In the genomic region with DNA sequence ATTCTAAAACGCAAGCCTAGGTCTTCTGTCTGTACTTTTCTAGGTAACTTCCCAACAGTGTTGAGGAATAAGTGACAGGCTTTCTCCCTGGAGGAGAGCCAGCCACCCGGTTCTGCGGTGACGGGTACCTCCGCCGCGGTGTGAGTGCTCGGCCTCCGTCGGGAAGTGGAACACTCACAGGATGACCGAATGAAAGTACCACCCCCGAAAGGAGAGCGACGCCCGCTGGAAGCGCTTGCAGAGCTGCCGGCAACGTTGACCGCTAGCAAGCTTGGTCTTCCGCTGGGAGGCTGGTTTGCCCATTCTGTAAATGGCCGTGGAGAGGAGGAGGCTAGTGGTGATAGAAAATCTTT, we compare ENCODE assay signal across 8 cellular contexts.
DNase-seq lines count a peak whose midpoint lies in the region; ATAC-seq and TF ChIP-seq lines count a peak whose summit lies in the region.

No MANE protein-coding gene starts in this region.

- no peaks in the 10 kb centered on the region for H3K36me3 ChIP-seq in GM06990 (ENCODE audit: control insufficient read depth, insufficient read depth, low read length)

- in situ Hi-C loops in T47D (cut with HindIII; ENCODE audit: low pct_unique_long_range_greater_than_20kb, low sequenced_read_pairs) = no loop called here

- peak overlapping the region; percentile 75 for H3K4me3 ChIP-seq in GM06990 (replicated peaks; ENCODE audit: low read depth, low read length)

- peak; percentile 31 for ATAC-seq in HG02588 (IDR thresholded peaks at IDR 0.05; ENCODE audit: unreplicated experiment)
- ATAC-seq in HG03039 (IDR thresholded peaks at IDR 0.05; ENCODE audit: unreplicated experiment) = no peak

- no peak for DNase-seq in GM06990 (ENCODE audit: extremely low read depth, insufficient read length)
- peak; percentile 81 for DNase-seq in RPMI8226
- peak; percentile 20 to 70 for DNase-seq in T47D (ENCODE audit: low read depth in 1 of 2, low spot score in 1 of 2)
- DNase-seq in iPS-NIHi7 (ENCODE audit: extremely low spot score) = peak; percentile 79
- peak; percentile 27 for DNase-seq in stimulated activated CD4-positive, alpha-beta T cell treated with anti-CD3 and anti-CD28 coated beads, Interleukin-12 subunit alpha, Interleukin-12 subunit beta, amount 100 ng/mL, for 4 hours
- DNase-seq in inferior parietal cortex (ENCODE audit: extremely low spot score) = no peak

- H3K27me3 ChIP-seq in GM06990 (replicated peaks; ENCODE audit: control insufficient read depth, insufficient read depth, low read length) = no peaks in the 10 kb centered on the region; the same call in 1 of the 2 replicates

- peak; percentile 33 for TF ChIP-seq CTCF in GM06990 (IDR thresholded peaks at IDR 0.05; ENCODE audit: insufficient read depth, low read length, poor library complexity, severe bottlenecking)

Comparison
In these comparisons a context has a peak if more than half of its experiments do, and no peak if none do; other contexts are left out.
1. DNase-seq: peak in RPMI8226 (single experiment), T47D (2 of 2), iPS-NIHi7 (single experiment) and stimulated activated CD4-positive, alpha-beta T cell treated with anti-CD3 and anti-CD28 coated beads, Interleukin-12 subunit alpha, Interleukin-12 subunit beta, amount 100 ng/mL, for 4 hours (single experiment); none in GM06990 (single experiment) and inferior parietal cortex (single experiment).